Comparison of ENCODE assay signal across 8 cellular contexts in genomic region chr16:10386517-10387377, GRCh38. TPM values are rescaled to one million over a fixed set of nuclear protein-coding genes. Genes with fewer than 3 reads are reported as not detected.
DNase-seq lines count a peak whose midpoint lies in the region; ATAC-seq and TF ChIP-seq lines count a peak whose summit lies in the region.

No MANE protein-coding gene starts in this region.

- H3K9me3 ChIP-seq in Peyer's patch (no peaks in the 10 kb centered on the region), esophagus squamous epithelium (no peaks in the 10 kb centered on the region), parathyroid adenoma (ENCODE audit: control insufficient read depth, low read length) (no peaks in the 10 kb centered on the region)

- intact Hi-C loops in esophagus squamous epithelium (cut with DNase I), result no loop called here

- DNase-seq in Peyer's patch, result no peak
- DNase-seq in esophagus squamous epithelium (lab: John Stamatoyannopoulos, UW), result no peak
- no peak for DNase-seq in HPDE6-E6E7 (ENCODE audit: extremely low spot score)
- DNase-seq in T-helper 9 cell, result no peak

- WGBS in esophagus squamous epithelium, 2 donors, result 19 to 22% methylated on average over 18 of the region's 18 CpGs

- peaks cover 0 to 8% (median 3%) of the 10 kb centered on the region in 4 donors for H3K4me1 ChIP-seq in Peyer's patch
- peaks cover 0 to 24% (median 9%) of the 10 kb centered on the region in 3 donors for H3K4me1 ChIP-seq in esophagus squamous epithelium
- no peaks in the 10 kb centered on the region for H3K4me1 ChIP-seq in parathyroid adenoma

- H3K36me3 ChIP-seq in Peyer's patch, result no peaks in the 10 kb centered on the region
- no peaks in the 10 kb centered on the region for H3K36me3 ChIP-seq in esophagus squamous epithelium
- H3K36me3 ChIP-seq in parathyroid adenoma (ENCODE audit: control insufficient read depth, insufficient read depth, low read length), result no peaks in the 10 kb centered on the region

- TF ChIP-seq POLR2A in Peyer's patch (IDR thresholded peaks at IDR 0.05) (no peak), esophagus squamous epithelium (IDR thresholded peaks at IDR 0.05) (no peak)

- H3K27ac ChIP-seq in Peyer's patch (peak overlapping the region; percentile 55 to 88 (median 67)), esophagus squamous epithelium (peak overlapping the region; percentile 64 to 79 (median 72)), parathyroid adenoma (no peak overlapping the region)

- H3K4me3 ChIP-seq in GM08714 (ENCODE audit: low read length) (peak overlapping the region; percentile 90), Peyer's patch (peak overlapping the region; percentile 54 to 71 (median 64)), esophagus squamous epithelium (peak overlapping the region; percentile 56 to 78 (median 66)), parathyroid adenoma (ENCODE audit: low read depth, low read length) (peak overlapping the region; percentile 60)

- H2AFZ ChIP-seq in parathyroid adenoma, result no peak overlapping the region

- H3K9ac ChIP-seq in parathyroid adenoma, result no peak overlapping the region

- H3K4me2 ChIP-seq in parathyroid adenoma (ENCODE audit: low read length), result peak overlapping the region; percentile 59

- no peaks in the 10 kb centered on the region for H3K79me2 ChIP-seq in parathyroid adenoma

- ATAC-seq in HG03175 (IDR thresholded peaks at IDR 0.05; ENCODE audit: unreplicated experiment) (no peak), HG02610 (IDR thresholded peaks at IDR 0.05; ENCODE audit: unreplicated experiment) (no peak)

- TF ChIP-seq CTCF in Peyer's patch (IDR thresholded peaks at IDR 0.05) (no peak), esophagus squamous epithelium (IDR thresholded peaks at IDR 0.05) (no peak), parathyroid adenoma (IDR thresholded peaks at IDR 0.05) (no peak)

- H3K27me3 ChIP-seq in Peyer's patch (no peaks in the 10 kb centered on the region), esophagus squamous epithelium (peaks cover 0 to 8% (median 0%) of the 10 kb centered on the region in 4 donors), parathyroid adenoma (ENCODE audit: control insufficient read depth, insufficient read depth, low read length) (no peaks in the 10 kb centered on the region)

RNA-seq across cellular contexts. Expression of gene ATF7IP2, which starts 0.9 kb away (rescaled TPM):
- 10 to 100 TPM in 3 of 4 donors, 1 to 10 TPM in 1; 9.9 to 27.2 (median 10.8) TPM for total RNA-seq in Peyer's patch
- total RNA-seq in esophagus squamous epithelium, result 10 to 100 TPM in 1 of 4 donors, 1 to 10 TPM in 3; 4.1 to 12.2 (median 8.9) TPM
